Comparison of ENCODE assay signal across 1 cellular context in genomic region chr13:40781717-40782116, GRCh38.
TF ChIP-seq lines count a peak whose summit lies in the region.

No MANE protein-coding gene starts in this region.

TF ChIP-seq in IMR-90, 13 proteins besides CTCF, POLR2A, EP300 and RAD21:
- TF ChIP-seq ELK1 (IDR thresholded peaks at IDR 0.05; ENCODE audit: borderline replicate concordance, low read depth, low read length) (no peak), SMC3 (IDR thresholded peaks at IDR 0.05; ENCODE audit: low read depth, low read length) (no peak), RFX5 (IDR thresholded peaks at IDR 0.05; ENCODE audit: low read depth, low read length) (no peak), MXI1 (IDR thresholded peaks at IDR 0.05; ENCODE audit: borderline replicate concordance, low read depth, low read length) (no peak), RCOR1 (IDR thresholded peaks at IDR 0.05; ENCODE audit: insufficient replicate concordance, low read length) (no peak), BHLHE40 (IDR thresholded peaks at IDR 0.05; ENCODE audit: low read depth, low read length) (no peak), USF2 (IDR thresholded peaks at IDR 0.05; ENCODE audit: low read depth, low read length) (no peak), CHD1 (IDR thresholded peaks at IDR 0.05; ENCODE audit: low read depth, low read length) (no peak), NFE2L2 (IDR thresholded peaks at IDR 0.05; ENCODE audit: low read depth, low read length) (no peak), MAFK (IDR thresholded peaks at IDR 0.05; ENCODE audit: low read depth, low read length) (no peak), CEBPB (IDR thresholded peaks at IDR 0.05; ENCODE audit: low read depth, low read length) (no peak), FOS (IDR thresholded peaks at IDR 0.05; ENCODE audit: low read depth, low read length) (no peak), MAZ (IDR thresholded peaks at IDR 0.05; ENCODE audit: borderline replicate concordance, low read depth, low read length) (no peak)
